8 cellular contexts compared by ENCODE assay signal in the genomic region with DNA sequence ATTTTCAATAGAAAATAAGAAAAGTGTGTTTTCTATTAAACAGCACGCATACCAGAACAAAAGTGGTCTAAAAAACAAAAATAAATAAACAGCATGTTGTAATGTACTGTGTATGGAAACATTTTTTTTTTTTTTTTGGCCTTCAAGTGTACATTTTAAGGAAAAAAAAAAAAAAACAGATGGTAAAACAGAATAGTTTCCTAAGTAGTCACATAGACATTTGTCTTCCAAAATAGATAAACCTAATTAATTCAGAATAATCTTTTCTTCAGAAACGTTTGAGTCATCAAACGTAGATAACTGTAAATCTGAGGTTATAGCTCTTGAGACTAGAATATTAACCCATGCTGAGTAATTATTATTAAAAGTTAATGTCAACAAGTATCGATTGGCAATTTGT. TPM values are rescaled to one million over a fixed set of nuclear protein-coding genes. Genes with fewer than 3 reads are reported as not detected.
A peak's percentile ranks its signal among the peaks of the same experiment; 100 is the strongest.
DNase-seq lines count a peak whose midpoint lies in the region; ATAC-seq and TF ChIP-seq lines count a peak whose summit lies in the region.

No MANE protein-coding gene starts in this region.

- peak; percentile 16 for DNase-seq in AG09309 (ENCODE audit: low read depth)
- no peak for DNase-seq in MM.1S
- DNase-seq in endothelial cell (ENCODE audit: low spot score), result no peak
- DNase-seq in neural crest cell (ENCODE audit: low read depth, low spot score), result no peak
- no peak for DNase-seq in cerebellar cortex (ENCODE audit: low spot score)
- no peak for DNase-seq in GM13976 (ENCODE audit: low spot score)
- DNase-seq in HPDE6-E6E7 (ENCODE audit: extremely low spot score), result no peak

- H3K4me1 Mint-ChIP-seq in endothelial cell (ENCODE audit: unreplicated experiment) (peaks cover 2% of the 10 kb centered on the region), neural crest cell (peaks cover 23% of the 10 kb centered on the region)

- H3K9me3 Mint-ChIP-seq in endothelial cell (ENCODE audit: unreplicated experiment) (no peaks in the 10 kb centered on the region), neural crest cell (no peaks in the 10 kb centered on the region)

- in situ Hi-C loops in GM13976 (cut with MboI; ENCODE audit: low sequenced_read_pairs, unreplicated experiment), result no loop called here

- ATAC-seq in HG02870 (IDR thresholded peaks at IDR 0.05; ENCODE audit: unreplicated experiment), result no peak

- H3K36me3 ChIP-seq in MM.1S (replicated peaks; ENCODE audit: insufficient read depth, low read length), result no peaks in the 10 kb centered on the region

- H3K27ac Mint-ChIP-seq in endothelial cell (ENCODE audit: unreplicated experiment) (no peak overlapping the region), neural crest cell (ENCODE audit: unreplicated experiment) (no peak overlapping the region)

- H3K27me3 ChIP-seq in MM.1S (replicated peaks; ENCODE audit: insufficient read depth, low read length), result no peaks in the 10 kb centered on the region

- H3K9ac ChIP-seq in MM.1S (ENCODE audit: low read length), result no peak overlapping the region; the same call in 1 of the 2 replicates

- peaks cover 2% of the 10 kb centered on the region for H3K27me3 Mint-ChIP-seq in endothelial cell (ENCODE audit: unreplicated experiment)
- peaks cover 2% of the 10 kb centered on the region for H3K27me3 Mint-ChIP-seq in neural crest cell (ENCODE audit: low read depth)

- H2AFZ ChIP-seq in MM.1S (ENCODE audit: low read length), result peak overlapping the region; percentile 71

- H3K4me1 ChIP-seq in MM.1S (ENCODE audit: low read length), result no peaks in the 10 kb centered on the region

- H3K4me2 ChIP-seq in MM.1S (ENCODE audit: low read depth, low read length), result peak overlapping the region; percentile 69; the same call in 1 of the 2 replicates

- H3K9me2 ChIP-seq in MM.1S (replicated peaks; ENCODE audit: insufficient read depth, low read length), result no peaks in the 10 kb centered on the region

- H4K20me1 ChIP-seq in MM.1S (ENCODE audit: insufficient read depth, low read length), result no peaks in the 10 kb centered on the region

- H3K4me3 Mint-ChIP-seq in endothelial cell (ENCODE audit: unreplicated experiment), result peak overlapping the region; percentile 38
- peak overlapping the region; percentile 85 for H3K4me3 Mint-ChIP-seq in neural crest cell

- no peak for TF ChIP-seq CTCF in AG09309 (IDR thresholded peaks at IDR 0.05; ENCODE audit: control insufficient read depth, insufficient read depth, low read depth, low read length, missing control alignments)
- TF ChIP-seq CTCF in MM.1S (IDR thresholded peaks at IDR 0.05; ENCODE audit: low read length), result no peak
- no peak for TF ChIP-seq CTCF in endothelial cell (IDR thresholded peaks at IDR 0.05; ENCODE audit: unreplicated experiment)
- no peak for TF ChIP-seq CTCF in neural crest cell (conservative IDR thresholded peaks at IDR 0.05)
- no peak for TF ChIP-seq CTCF in GM13976 (IDR thresholded peaks at IDR 0.05; ENCODE audit: borderline replicate concordance, control extremely low read depth, extremely low read depth, insufficient read depth, missing control alignments)

- no peaks in the 10 kb centered on the region for H3K9me3 ChIP-seq in MM.1S (replicated peaks; ENCODE audit: insufficient read depth, low read length)

- H3F3A ChIP-seq in MM.1S (ENCODE audit: insufficient read depth, low read length), result no peaks in the 10 kb centered on the region

- H3K27ac ChIP-seq in MM.1S (ENCODE audit: low read length), result no peak overlapping the region

- H3K36me3 Mint-ChIP-seq in endothelial cell (ENCODE audit: low read depth, unreplicated experiment) (no peaks in the 10 kb centered on the region), neural crest cell (ENCODE audit: low read depth) (no peaks in the 10 kb centered on the region)

- H3K4me3 ChIP-seq in AG09309 (ENCODE audit: control insufficient read depth, low read depth, low read length) (peak overlapping the region; percentile 73), MM.1S (ENCODE audit: low read length) (peak overlapping the region; percentile 50)

- no peaks in the 10 kb centered on the region for H3K79me2 ChIP-seq in MM.1S (ENCODE audit: low read length)

RNA-seq across cellular contexts. Expression of a gene that starts 0.4 kb away (rescaled TPM):
- total RNA-seq in endothelial cell (ENCODE audit: unreplicated experiment) (not detected), neural crest cell (6.2 and 6.4 TPM in 2 replicates)
